ENCODE assay signal across 8 cellular contexts in genomic region chr6:99520855-99521556, GRCh38. TPM values are rescaled to one million over a fixed set of nuclear protein-coding genes. Genes with fewer than 3 reads are reported as not detected.
DNase-seq lines count a peak whose midpoint lies in the region; ATAC-seq and FAIRE-seq lines count a peak whose summit lies in the region.

No MANE protein-coding gene starts in this region.

- no peaks in the 10 kb centered on the region for H3K4me1 ChIP-seq in mesendoderm (ENCODE audit: control insufficient read depth, low read depth, low read length)

- no CpG with 5 or more reads among the region's 45 CpGs for WGBS in mesendoderm (ENCODE audit: extremely low coverage, insufficient coverage, low lambda C conversion rate)

- CTCF ChIA-PET in activated CD8-positive, alpha-beta memory T cell treated with anti-CD3 and anti-CD28 coated beads, Interleukin-2, amount 10 ng/mL, durations not matched to agents 7 days and 5 days (lab: Charles Lee) = interaction anchor here (0.8 to 2.2 kb wide), 13 partner anchors 9 to 97 kb away, joined by 3 to 9 read pairs (median 4); partner anchors contain the start of gene CCNC

- H3K56ac ChIP-seq in mesendoderm (ENCODE audit: low read length) = peak overlapping the region; percentile 90

- H3K9me3 Mint-ChIP-seq in activated CD8-positive, alpha-beta memory T cell treated with anti-CD3 and anti-CD28 coated beads, Interleukin-2, amount 10 ng/mL, durations not matched to agents 7 days and 5 days (ENCODE audit: low read depth) = no peaks in the 10 kb centered on the region
- no peaks in the 10 kb centered on the region for H3K9me3 Mint-ChIP-seq in effector memory CD8-positive, alpha-beta T cell

- peak overlapping the region; percentile 50 for H3K4me2 ChIP-seq in mesendoderm (ENCODE audit: low read length)

- peak overlapping the region; percentile 95 for H3K27ac Mint-ChIP-seq in activated CD8-positive, alpha-beta memory T cell treated with anti-CD3 and anti-CD28 coated beads, Interleukin-2, amount 10 ng/mL, durations not matched to agents 7 days and 5 days
- H3K27ac Mint-ChIP-seq in effector memory CD8-positive, alpha-beta T cell = peak overlapping the region; percentile 83 to 85

- H3K4me3 Mint-ChIP-seq in activated CD8-positive, alpha-beta memory T cell treated with anti-CD3 and anti-CD28 coated beads, Interleukin-2, amount 10 ng/mL, durations not matched to agents 7 days and 5 days = peak overlapping the region; percentile 88
- H3K4me3 Mint-ChIP-seq in effector memory CD8-positive, alpha-beta T cell = peak overlapping the region; percentile 94 to 97

- H3K4ac ChIP-seq in mesendoderm (ENCODE audit: low read depth, low read length) = no peak overlapping the region

- H2BK5ac ChIP-seq in mesendoderm (ENCODE audit: low read length) = peak overlapping the region; percentile 90

- H2BK15ac ChIP-seq in mesendoderm (replicated peaks; ENCODE audit: low read depth) = no peak overlapping the region

- no peaks in the 10 kb centered on the region for H3K79me1 ChIP-seq in mesendoderm (ENCODE audit: low read length)

- H3K4me1 Mint-ChIP-seq in activated CD8-positive, alpha-beta memory T cell treated with anti-CD3 and anti-CD28 coated beads, Interleukin-2, amount 10 ng/mL, durations not matched to agents 7 days and 5 days = peaks cover 21% of the 10 kb centered on the region
- peaks cover 20 to 21% of the 10 kb centered on the region in 2 donors for H3K4me1 Mint-ChIP-seq in effector memory CD8-positive, alpha-beta T cell (ENCODE audit: low read depth in 2 of 2)

- no peak overlapping the region for H4K5ac ChIP-seq in mesendoderm (ENCODE audit: low read length)

- no peaks in the 10 kb centered on the region for H3K36me3 ChIP-seq in mesendoderm (ENCODE audit: control insufficient read depth, insufficient read depth, low read length)

- H2BK120ac ChIP-seq in mesendoderm (ENCODE audit: low read depth, low read length) = no peak overlapping the region

- H3K27me3 Mint-ChIP-seq in activated CD8-positive, alpha-beta memory T cell treated with anti-CD3 and anti-CD28 coated beads, Interleukin-2, amount 10 ng/mL, durations not matched to agents 7 days and 5 days = no peaks in the 10 kb centered on the region
- H3K27me3 Mint-ChIP-seq in effector memory CD8-positive, alpha-beta T cell = no peaks in the 10 kb centered on the region

- H3K4me3 ChIP-seq in mesendoderm (ENCODE audit: low read length) = peak overlapping the region; percentile 95

- peak overlapping the region; percentile 81 for H3K9ac ChIP-seq in mesendoderm (ENCODE audit: low read length)

- no peaks in the 10 kb centered on the region for H3K27me3 ChIP-seq in mesendoderm (ENCODE audit: insufficient read depth, low read length, poor library complexity)

- H3K23ac ChIP-seq in mesendoderm (ENCODE audit: low read length) = peak overlapping the region; percentile 15

- FAIRE-seq in HTR-8/SVneo (lab: Jason Lieb, UNC) = no peak

- H3K79me2 ChIP-seq in mesendoderm (ENCODE audit: control insufficient read depth, insufficient read depth, low read length) = peaks cover 2% of the 10 kb centered on the region

- H2AK5ac ChIP-seq in mesendoderm (ENCODE audit: low read length) = no peak overlapping the region

- ATAC-seq in GM21381 (IDR thresholded peaks at IDR 0.05; ENCODE audit: unreplicated experiment) = peak; percentile 97
- peak; percentile 95 for ATAC-seq in activated CD8-positive, alpha-beta memory T cell treated with anti-CD3 and anti-CD28 coated beads, Interleukin-2, amount 10 ng/mL, durations not matched to agents 7 days and 5 days
- ATAC-seq in effector memory CD8-positive, alpha-beta T cell (replicated peaks) = peak; percentile 93

- peak overlapping the region; percentile 75 for H3K18ac ChIP-seq in mesendoderm (ENCODE audit: low read length)

- DNase-seq in DMS 273 (lab: John Stamatoyannopoulos, UW; ENCODE audit: unreplicated experiment) (peak; percentile 92), HTR-8/SVneo (ENCODE audit: insufficient read length, low spot score) (peak; percentile 73), NOMO-1 treated with dmso at 0.1 percent for 144 hours (lab: John Stamatoyannopoulos, UW; ENCODE audit: unreplicated experiment) (peak; percentile 85), mesendoderm (peak; percentile 89)
- DNase-seq in activated CD8-positive, alpha-beta memory T cell treated with anti-CD3 and anti-CD28 coated beads, Interleukin-2, amount 10 ng/mL, durations not matched to agents 7 days and 5 days = peak; percentile 87
- DNase-seq in effector memory CD8-positive, alpha-beta T cell = peak; percentile 60 to 62 (median 61)
- peak; percentile 23 for DNase-seq in stimulated activated CD8-positive, alpha-beta memory T cell treated with anti-CD3 and anti-CD28 coated beads, Interleukin-15, amount 100 ng/mL, for 24 hours (ENCODE audit: low read depth)

- peak overlapping the region; percentile 80 for H3K27ac ChIP-seq in mesendoderm (ENCODE audit: low read depth, low read length)

- no peaks in the 10 kb centered on the region for H3K36me3 Mint-ChIP-seq in activated CD8-positive, alpha-beta memory T cell treated with anti-CD3 and anti-CD28 coated beads, Interleukin-2, amount 10 ng/mL, durations not matched to agents 7 days and 5 days
- peaks cover 6% of the 10 kb centered on the region for H3K36me3 Mint-ChIP-seq in effector memory CD8-positive, alpha-beta T cell (ENCODE audit: insufficient read depth)

- H4K8ac ChIP-seq in mesendoderm (ENCODE audit: low read depth, low read length) = peak overlapping the region; percentile 3

RNA-seq across cellular contexts. Expression of gene USP45, which starts 5.8 kb away (rescaled TPM):
- total RNA-seq in activated CD8-positive, alpha-beta memory T cell treated with anti-CD3 and anti-CD28 coated beads, Interleukin-2, amount 10 ng/mL, durations not matched to agents 7 days and 5 days = 10 to 100 TPM; 10.2 to 16.0 TPM
- polyA plus RNA-seq in mesendoderm (2013, experiment 1 of 2) = 9.6 TPM
- polyA plus RNA-seq in mesendoderm (2013, experiment 2 of 2) = 10.3 TPM

RNA-seq across cellular contexts. Expression of gene CCNC, which starts 47.5 kb away (rescaled TPM):
- total RNA-seq in activated CD8-positive, alpha-beta memory T cell treated with anti-CD3 and anti-CD28 coated beads, Interleukin-2, amount 10 ng/mL, durations not matched to agents 7 days and 5 days = 10 to 100 TPM; 39.3 to 39.4 TPM
- 79.3 TPM for polyA plus RNA-seq in mesendoderm (2013, experiment 1 of 2)
- 78.7 TPM for polyA plus RNA-seq in mesendoderm (2013, experiment 2 of 2)

Comparison
In these comparisons a context has a peak if more than half of its experiments do, and no peak if none do; other contexts are left out.
1. Peak in every context shown above with its lines: DNase-seq, ATAC-seq, H3K4me3 ChIP-seq and H3K27ac ChIP-seq.
2. DNase-seq: peak in every context shown above with its lines; median percentile 92 in DMS 273; 89 in mesendoderm; 87 in activated CD8-positive, alpha-beta memory T cell treated with anti-CD3 and anti-CD28 coated beads, Interleukin-2, amount 10 ng/mL, durations not matched to agents 7 days and 5 days; 85 in NOMO-1 treated with dmso at 0.1 percent for 144 hours; 73 in HTR-8/SVneo; 61 in effector memory CD8-positive, alpha-beta T cell; 23 in stimulated activated CD8-positive, alpha-beta memory T cell treated with anti-CD3 and anti-CD28 coated beads, Interleukin-15, amount 100 ng/mL, for 24 hours.